22 cellular contexts compared by ENCODE assay signal in the genomic region with DNA sequence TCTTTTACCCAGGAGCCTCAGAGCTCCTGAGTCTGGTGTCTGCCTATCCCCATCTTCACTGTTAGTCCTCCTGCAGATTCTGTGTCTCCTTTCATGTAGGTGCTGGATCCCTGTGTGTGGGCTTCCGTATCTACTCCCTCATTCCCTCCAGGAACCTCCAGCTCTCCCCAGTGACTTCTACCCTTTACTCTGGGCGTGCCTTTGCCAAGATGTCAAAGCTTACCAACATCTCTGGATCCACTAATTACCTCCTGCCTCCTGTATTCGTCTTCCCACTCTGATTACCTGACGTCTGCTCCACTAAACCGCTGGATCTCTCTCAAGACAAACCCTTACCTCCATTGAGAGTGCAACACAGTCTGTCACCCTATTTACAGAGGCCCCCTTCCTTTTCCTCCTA.
"Had no signal": no experiment of that assay in that cellular context is flagged by ENCODE, and none has a peak within 500 bp of the region (broad histone marks: within the 10 kb centered on the region; RNA-seq: fewer than 3 reads in every experiment).

No MANE protein-coding gene starts in this region.

- ATAC-seq: activated CD4-positive, alpha-beta T cell treated with anti-CD3 and anti-CD28 coated beads for 36 hours; gastroesophageal sphincter; left cardiac atrium; right cardiac atrium; SK-N-SH treated with all-trans-retinoic acid at 6 μM for 48 hours; stimulated activated naive CD8-positive, alpha-beta T cell treated with anti-CD3 and anti-CD28 coated beads, Interleukin-15, Interleukin-2, amounts not matched to agents 100 U/mL and 50 U/mL, for 24 hours had no signal

- H3K27me3 Mint-ChIP-seq: activated CD4-positive, alpha-beta T cell treated with anti-CD3 and anti-CD28 coated beads for 36 hours; naive B cell had no signal

- H3K4me3 Mint-ChIP-seq: activated naive CD4-positive, alpha-beta T cell treated with anti-CD3 and anti-CD28 coated beads for 36 hours had no signal

- H3K4me3 ChIP-seq: coronary artery, gastroesophageal sphincter, lung, skin epidermis, transverse colon, vagina had no signal

- H3K27ac Mint-ChIP-seq: activated naive CD4-positive, alpha-beta T cell treated with anti-CD3 and anti-CD28 coated beads for 36 hours; activated T-helper 2 cell treated with anti-CD3 and anti-CD28 coated beads, Interferon-gamma antibody, Interleukin-2, Interleukin-4, amounts not matched to agents 10 μg/mL and 5 μg/mL and 100 μg/mL, durations not matched to agents 14 hours and 24 hours and 36 hours had no signal

- H3K9me3 Mint-ChIP-seq: activated naive CD4-positive, alpha-beta T cell treated with anti-CD3 and anti-CD28 coated beads for 36 hours; activated T-helper 2 cell treated with anti-CD3 and anti-CD28 coated beads, Interferon-gamma antibody, Interleukin-2, Interleukin-4, amounts not matched to agents 10 μg/mL and 5 μg/mL and 100 μg/mL, durations not matched to agents 14 hours and 24 hours and 36 hours; naive B cell had no signal

- H3K27ac ChIP-seq: coronary artery, gastroesophageal sphincter, vagina, WERI-Rb-1 had no signal

- DNase-seq: activated CD4-positive, alpha-beta T cell treated with anti-CD3 and anti-CD28 coated beads for 36 hours; activated CD8-positive, alpha-beta memory T cell treated with anti-CD3 and anti-CD28 coated beads, Interleukin-2, amount 50 U/mL, for 48 hours; activated naive CD4-positive, alpha-beta T cell treated with anti-CD3 and anti-CD28 coated beads for 36 hours; central memory CD4-positive, alpha-beta T cell; effector CD8-positive, alpha-beta T cell; erythroblast; left cardiac atrium; naive B cell; nucleus accumbens; right cardiac atrium; stimulated activated CD4-positive, alpha-beta T cell treated with anti-CD3 and anti-CD28 coated beads, Interleukin-4, amount 100 ng/mL, for 24 hours; stimulated activated CD8-positive, alpha-beta memory T cell treated with anti-CD3 and anti-CD28 coated beads, Interleukin-4, amount 100 ng/mL, for 48 hours; stimulated activated naive CD8-positive, alpha-beta T cell treated with anti-CD3 and anti-CD28 coated beads, Interleukin-15, Interleukin-2, amounts not matched to agents 100 U/mL and 50 U/mL, for 24 hours; transverse colon; WERI-Rb-1 had no signal

- H3K27me3 ChIP-seq: gastroesophageal sphincter, transverse colon, vagina had no signal

- H3K9me3 ChIP-seq: gastroesophageal sphincter, transverse colon, vagina had no signal
